12 cellular contexts compared by ENCODE assay signal in genomic region chr19:35585844-35586243, GRCh38. TPM values are rescaled to one million over a fixed set of nuclear protein-coding genes. Genes with fewer than 3 reads are reported as not detected.
DNase-seq lines count a peak whose midpoint lies in the region; ATAC-seq and TF ChIP-seq lines count a peak whose summit lies in the region.
"Had no signal": no experiment of that assay in that cellular context is flagged by ENCODE, and none has a peak within 500 bp of the region (broad histone marks: within the 10 kb centered on the region; RNA-seq: fewer than 3 reads in every experiment).

PMIS2 (plus strand) TSS chr19:35586173; CDS start chr19:35586260, 87 bp downstream.

- H3K27me3 ChIP-seq in heart right ventricle = peaks cover 0 to 39% (median 25%) of the 10 kb centered on the region in 7 donors
- H3K27me3 ChIP-seq: ascending aorta, thyroid gland had no signal

- H3K4me1 Mint-ChIP-seq in stimulated activated memory B cell treated with anti-CD40 and anti-IgM and Interleukin-4, amounts not matched to agents 10 μg/mL and 1 μg/mL and 100 μg/mL, for 72 hours = no peaks in the 10 kb centered on the region

- intact Hi-C loops in Right ventricle myocardium inferior (cut with DNase I) (no loop called here), heart right ventricle (cut with DNase I) (loop anchor here in 1 of 10 donors (5.0 kb wide), 1 partner anchor 79 kb away; no protein-coding TSS in a partner anchor)

- ATAC-seq in Right ventricle myocardium inferior (no peak), heart right ventricle (no peak), HG03457 (IDR thresholded peaks at IDR 0.05; ENCODE audit: unreplicated experiment) (no peak), HG02970 (IDR thresholded peaks at IDR 0.05; ENCODE audit: low FRiP score, unreplicated experiment) (no peak), HG02763 (IDR thresholded peaks at IDR 0.05; ENCODE audit: unreplicated experiment) (no peak)
- ATAC-seq in stimulated activated memory B cell treated with anti-CD40 and anti-IgM and Interleukin-4, amounts not matched to agents 10 μg/mL and 1 μg/mL and 100 μg/mL, for 72 hours = no peak

- H3K4me1 ChIP-seq in heart right ventricle = no peaks in the 10 kb centered on the region
- H3K4me1 ChIP-seq: ascending aorta had no signal

- no peaks in the 10 kb centered on the region for H3K9me3 ChIP-seq in heart right ventricle
- H3K9me3 ChIP-seq: ascending aorta, thyroid gland had no signal

- no peak within 1 kb of the TSS for H3K27ac Mint-ChIP-seq in stimulated activated memory B cell treated with anti-CD40 and anti-IgM and Interleukin-4, amounts not matched to agents 10 μg/mL and 1 μg/mL and 100 μg/mL, for 72 hours

- peaks cover 44% of the 10 kb centered on the region for H3K27me3 Mint-ChIP-seq in stimulated activated memory B cell treated with anti-CD40 and anti-IgM and Interleukin-4, amounts not matched to agents 10 μg/mL and 1 μg/mL and 100 μg/mL, for 72 hours

- H3K36me3 Mint-ChIP-seq in stimulated activated memory B cell treated with anti-CD40 and anti-IgM and Interleukin-4, amounts not matched to agents 10 μg/mL and 1 μg/mL and 100 μg/mL, for 72 hours = no peaks in the 10 kb centered on the region

- DNase-seq in Right ventricle myocardium inferior (ENCODE audit: missing footprints) = peak; percentile 67
- no peak for DNase-seq in heart right ventricle
- DNase-seq in NCI-H82 treated with DMSO at 0.1 percent for 48 hours (lab: John Stamatoyannopoulos, UW; ENCODE audit: unreplicated experiment) = peak; percentile 5
- peak; percentile 7 for DNase-seq in fibroblast of mammary gland (ENCODE audit: low read depth)
- DNase-seq: hippocampal formation had no signal

- no peak within 1 kb of the TSS for H3K4me3 Mint-ChIP-seq in stimulated activated memory B cell treated with anti-CD40 and anti-IgM and Interleukin-4, amounts not matched to agents 10 μg/mL and 1 μg/mL and 100 μg/mL, for 72 hours

- no peak for TF ChIP-seq CTCF in heart right ventricle (IDR thresholded peaks at IDR 0.05)
- TF ChIP-seq CTCF in fibroblast of mammary gland (conservative IDR thresholded peaks at IDR 0.05; ENCODE audit: control insufficient read depth, insufficient read depth, low read depth, low read length) = no peak

- H3K9me3 Mint-ChIP-seq in stimulated activated memory B cell treated with anti-CD40 and anti-IgM and Interleukin-4, amounts not matched to agents 10 μg/mL and 1 μg/mL and 100 μg/mL, for 72 hours = no peaks in the 10 kb centered on the region

- no peaks in the 10 kb centered on the region for H3K36me3 ChIP-seq in heart right ventricle
- H3K36me3 ChIP-seq: ascending aorta, thyroid gland had no signal

- 43 to 50% methylated on average over 16 of the region's 16 CpGs for WGBS in heart right ventricle, 2 donors

- no peak within 1 kb of the TSS for H3K4me3 ChIP-seq in heart right ventricle
- H3K4me3 ChIP-seq in fibroblast of mammary gland (ENCODE audit: control insufficient read depth, low read depth, low read length) = no peak within 1 kb of the TSS
- H3K4me3 ChIP-seq: ascending aorta, thyroid gland had no signal

- no peak within 1 kb of the TSS for H3K27ac ChIP-seq in heart right ventricle
- H3K27ac ChIP-seq: ascending aorta had no signal

RNA-seq across cellular contexts. Expression of gene PMIS2, which starts in this region (rescaled TPM):
- not detected for total RNA-seq in Right ventricle myocardium inferior
- not detected for total RNA-seq in heart right ventricle
- polyA plus RNA-seq in heart right ventricle = not detected
- total RNA-seq: ascending aorta, pulmonary artery endothelial cell, thyroid gland had no signal

Comparison
In these comparisons a context has a peak if more than half of its experiments do, and no peak if none do; other contexts are left out.
1. Peak in DNase-seq in Right ventricle myocardium inferior; RNA of the gene not detected or under 1 TPM.
2. DNase-seq: peak in NCI-H82 treated with DMSO at 0.1 percent for 48 hours (single experiment) and fibroblast of mammary gland (single experiment); none in heart right ventricle (0 of 2).